Comparison of ENCODE assay signal across 8 cellular contexts in the genomic region with DNA sequence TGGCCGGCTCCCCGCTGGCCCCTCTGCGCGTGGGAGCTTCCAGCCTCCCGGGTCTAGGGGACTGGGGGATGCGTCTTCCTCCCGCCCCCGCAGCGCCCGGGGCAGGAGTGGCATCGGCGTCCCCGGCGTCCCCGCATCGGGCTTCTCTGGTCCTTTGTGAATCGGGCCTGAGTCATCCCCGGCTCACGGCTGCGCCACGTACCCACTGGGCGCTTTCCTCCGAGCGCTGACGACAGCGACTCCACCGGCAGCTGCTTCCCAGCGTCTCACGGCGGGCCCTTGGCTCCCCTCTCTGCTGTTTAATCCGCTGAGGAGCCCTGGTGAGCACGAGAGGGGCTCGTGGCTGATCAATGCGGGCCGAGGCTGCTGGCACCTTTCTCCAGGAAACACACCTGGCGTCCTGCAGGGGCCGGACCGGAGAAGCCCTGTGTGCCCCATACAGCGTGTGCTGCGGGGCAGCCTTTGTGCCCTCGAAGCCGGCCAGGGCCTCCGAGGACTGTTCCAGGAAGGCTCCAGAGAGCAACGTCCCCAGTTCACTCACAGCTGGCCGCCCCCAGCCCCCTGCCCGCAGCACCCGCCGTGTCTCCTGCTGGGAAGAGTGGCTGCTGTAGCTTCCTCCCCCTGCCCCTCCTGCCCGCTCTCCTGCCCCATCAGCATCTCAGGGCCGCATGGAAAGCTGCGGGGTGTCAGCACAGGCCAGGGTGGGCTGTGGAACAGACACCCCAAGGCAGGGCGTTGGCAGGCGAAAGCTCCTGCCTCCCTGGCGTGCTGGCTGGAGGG.
A peak's percentile ranks its signal among the peaks of the same experiment; 100 is the strongest.
DNase-seq lines count a peak whose midpoint lies in the region; ATAC-seq and TF ChIP-seq lines count a peak whose summit lies in the region.

No MANE protein-coding gene starts in this region.

- H3K27ac ChIP-seq in gastroesophageal sphincter, result peak overlapping the region in 1 of 4 donors; percentile 64
- H3K27ac ChIP-seq in suprapubic skin, result no peak overlapping the region

- TF ChIP-seq POLR2A in gastroesophageal sphincter (IDR thresholded peaks at IDR 0.05) (no peak), suprapubic skin (IDR thresholded peaks at IDR 0.05) (no peak)

- H3K36me3 ChIP-seq in gastroesophageal sphincter, result no peaks in the 10 kb centered on the region
- no peaks in the 10 kb centered on the region for H3K36me3 ChIP-seq in suprapubic skin

- H3K4me3 ChIP-seq in gastroesophageal sphincter, result peak overlapping the region; percentile 11 to 55
- H3K4me3 ChIP-seq in suprapubic skin, result peak overlapping the region; percentile 48

- TF ChIP-seq EP300 in gastroesophageal sphincter (IDR thresholded peaks at IDR 0.05), result no peak
- no peak for TF ChIP-seq EP300 in suprapubic skin (IDR thresholded peaks at IDR 0.05)

- H3K4me1 ChIP-seq in gastroesophageal sphincter (peaks cover 0 to 29% (median 5%) of the 10 kb centered on the region in 3 donors), suprapubic skin (peaks cover 16% of the 10 kb centered on the region)

- 0% methylated on average over 4 of the region's 54 CpGs; no CpG with 5 or more reads in 1 of the 2 donors for WGBS in gastroesophageal sphincter (ENCODE audit: low coverage in 1 of 2), 2 donors
- 57% methylated on average over 8 of the region's 54 CpGs for WGBS in suprapubic skin

- H3K9me3 ChIP-seq in gastroesophageal sphincter (no peaks in the 10 kb centered on the region), suprapubic skin (no peaks in the 10 kb centered on the region)

- TF ChIP-seq CTCF in gastroesophageal sphincter (IDR thresholded peaks at IDR 0.05) (peak in 2 of 4 experiments; percentile 35 to 44), suprapubic skin (IDR thresholded peaks at IDR 0.05) (peak in 1 of 2 donors; percentile 19)

- DNase-seq in DMS53 (lab: John Stamatoyannopoulos, UW) (peak; percentile 93), M059J (ENCODE audit: low read depth) (peak; percentile 65), activated T-cell treated with anti-CD3 and anti-CD28 coated beads for 48 hours (ENCODE audit: low read depth) (peak; percentile 74), non-pigmented ciliary epithelial cell (ENCODE audit: low read depth) (peak; percentile 49), suprapubic skin (ENCODE audit: low spot score in 2 of 2) (peak; percentile 77 to 83), activated gamma-delta T cell (lab: John Stamatoyannopoulos, UW) (no peak)

- H3K27me3 ChIP-seq in gastroesophageal sphincter (no peaks in the 10 kb centered on the region), suprapubic skin (peaks cover 40% of the 10 kb centered on the region)

- peak; percentile 75 for ATAC-seq in gastroesophageal sphincter
- ATAC-seq in HG03354 (IDR thresholded peaks at IDR 0.05; ENCODE audit: poor library complexity, severe bottlenecking, unreplicated experiment), result no peak
